ENCODE assay signal across 13 cellular contexts in the genomic region with DNA sequence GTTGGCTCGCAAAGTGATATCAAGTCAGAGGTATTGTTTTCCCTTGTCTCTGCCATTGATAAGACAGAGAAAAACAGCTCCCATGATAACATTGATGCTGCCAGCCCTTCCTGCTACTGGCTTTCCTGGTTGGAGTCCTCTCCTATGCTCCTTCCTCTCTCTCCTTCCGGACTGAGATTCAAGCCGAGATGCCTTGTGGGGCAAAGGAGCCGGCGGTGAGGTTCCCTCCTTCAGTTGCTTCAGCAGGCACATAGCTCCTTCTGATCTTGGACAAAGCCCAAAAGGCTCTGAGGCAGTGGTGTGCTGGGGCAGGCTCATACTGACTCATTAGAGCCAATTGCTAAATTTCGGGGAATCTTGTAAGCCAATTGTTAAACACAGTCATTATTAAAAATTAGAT. TPM values are rescaled to one million over a fixed set of nuclear protein-coding genes. Genes with fewer than 3 reads are reported as not detected.
A peak's percentile ranks its signal among the peaks of the same experiment; 100 is the strongest.
DNase-seq lines count a peak whose midpoint lies in the region; ATAC-seq and TF ChIP-seq lines count a peak whose summit lies in the region.
"Had no signal": no experiment of that assay in that cellular context is flagged by ENCODE, and none has a peak within 500 bp of the region (broad histone marks: within the 10 kb centered on the region; RNA-seq: fewer than 3 reads in every experiment).

No MANE protein-coding gene starts in this region.

- H4K5ac ChIP-seq in mesendoderm (ENCODE audit: low read length) = no peak overlapping the region

- H3K4me3 Mint-ChIP-seq in endodermal cell = no peak overlapping the region
- H3K4me3 Mint-ChIP-seq in stimulated activated effector memory CD8-positive, alpha-beta T cell treated with anti-CD3 and anti-CD28 coated beads, Interleukin-12 subunit alpha, Interleukin-12 subunit beta, amount 100 ng/mL, for 72 hours = no peak overlapping the region

- ATAC-seq in stimulated activated effector memory CD8-positive, alpha-beta T cell treated with anti-CD3 and anti-CD28 coated beads, Interleukin-12 subunit alpha, Interleukin-12 subunit beta, amount 100 ng/mL, for 72 hours = no peak
- ATAC-seq: activated CD4-positive, CD25-positive, alpha-beta regulatory T cell treated with anti-CD3 and anti-CD28 coated beads, Interleukin-2, amount 50 U/mL, for 24 hours had no signal

- DNase-seq in HT1080 (ENCODE audit: low read depth) (peak; percentile 50), endodermal cell (peak; percentile 58), mesendoderm (peak; percentile 69), PC-9 (no peak), cerebellar cortex (ENCODE audit: low spot score) (no peak)
- DNase-seq in stimulated activated effector memory CD8-positive, alpha-beta T cell treated with anti-CD3 and anti-CD28 coated beads, Interleukin-12 subunit alpha, Interleukin-12 subunit beta, amount 100 ng/mL, for 72 hours (ENCODE audit: low spot score in 2 of 2) = no peak
- DNase-seq in activated CD4-positive, CD25-positive, alpha-beta regulatory T cell treated with anti-CD3 and anti-CD28 coated beads, Interleukin-2, amount 50 U/mL, for 72 hours = no peak
- DNase-seq: BE2C, MV-4-11, NCI-H446 treated with DMSO at 0.1 percent for 48 hours, retina had no signal

- peaks cover 34% of the 10 kb centered on the region for H3K4me1 Mint-ChIP-seq in endodermal cell
- no peaks in the 10 kb centered on the region for H3K4me1 Mint-ChIP-seq in stimulated activated effector memory CD8-positive, alpha-beta T cell treated with anti-CD3 and anti-CD28 coated beads, Interleukin-12 subunit alpha, Interleukin-12 subunit beta, amount 100 ng/mL, for 72 hours

- H3K79me1 ChIP-seq in mesendoderm (ENCODE audit: low read length) = no peaks in the 10 kb centered on the region

- H2BK15ac ChIP-seq in mesendoderm (replicated peaks; ENCODE audit: low read depth) = no peak overlapping the region

- H4K20me1 ChIP-seq in PC-9 (ENCODE audit: insufficient read depth) = no peaks in the 10 kb centered on the region

- H3K56ac ChIP-seq in mesendoderm (ENCODE audit: low read length) = no peak overlapping the region

- no peaks in the 10 kb centered on the region for H3K36me3 Mint-ChIP-seq in endodermal cell (ENCODE audit: low read depth)
- H3K36me3 Mint-ChIP-seq in stimulated activated effector memory CD8-positive, alpha-beta T cell treated with anti-CD3 and anti-CD28 coated beads, Interleukin-12 subunit alpha, Interleukin-12 subunit beta, amount 100 ng/mL, for 72 hours = no peaks in the 10 kb centered on the region

- peaks cover 23% of the 10 kb centered on the region for H3K27me3 Mint-ChIP-seq in endodermal cell (ENCODE audit: insufficient read depth)

- CTCF ChIA-PET in PC-9 (lab: Charles Lee) = no interaction called here

- H3K79me2 ChIP-seq in ACC112 (ENCODE audit: control insufficient read depth, insufficient read depth, low read length, unreplicated experiment) (no peaks in the 10 kb centered on the region), mesendoderm (ENCODE audit: control insufficient read depth, insufficient read depth, low read length) (no peaks in the 10 kb centered on the region), PC-9 (ENCODE audit: low read depth) (no peaks in the 10 kb centered on the region)

- H3K4me3 ChIP-seq in ACC112 (ENCODE audit: low read depth, low read length) (no peak overlapping the region), endodermal cell (ENCODE audit: low read length) (no peak overlapping the region), mesendoderm (ENCODE audit: low read length) (no peak overlapping the region), PC-9 (no peak overlapping the region)

- H3K18ac ChIP-seq in mesendoderm (ENCODE audit: low read length) = no peak overlapping the region

- no TSS peak for BruUV-seq in PC-9 (replicated peaks; lab: Mats Ljungman, UMichigan)

- no peaks in the 10 kb centered on the region; the same call in 1 of the 2 replicates for H3F3A ChIP-seq in PC-9 (ENCODE audit: insufficient read depth, low read depth)

- H3K9me3 ChIP-seq in endodermal cell (ENCODE audit: control insufficient read depth, low read length) (no peaks in the 10 kb centered on the region), PC-9 (ENCODE audit: insufficient read depth, low read depth) (no peaks in the 10 kb centered on the region)
- H3K9me3 ChIP-seq: BE2C had no signal

- H3K27me3 ChIP-seq in ACC112 (ENCODE audit: insufficient read depth, low read length) (no peaks in the 10 kb centered on the region), endodermal cell (ENCODE audit: control insufficient read depth, insufficient read depth, low read length, poor library complexity, severe bottlenecking) (peaks cover 13% of the 10 kb centered on the region), mesendoderm (ENCODE audit: insufficient read depth, low read length, poor library complexity) (no peaks in the 10 kb centered on the region), PC-9 (ENCODE audit: insufficient read depth, low read depth) (no peaks in the 10 kb centered on the region)
- H3K27me3 ChIP-seq: BE2C had no signal

- H3K9me3 Mint-ChIP-seq in endodermal cell = no peaks in the 10 kb centered on the region
- H3K9me3 Mint-ChIP-seq in stimulated activated effector memory CD8-positive, alpha-beta T cell treated with anti-CD3 and anti-CD28 coated beads, Interleukin-12 subunit alpha, Interleukin-12 subunit beta, amount 100 ng/mL, for 72 hours = no peaks in the 10 kb centered on the region

- no peak overlapping the region for H3K9ac ChIP-seq in endodermal cell (ENCODE audit: extremely low read depth, low read length, poor library complexity, severe bottlenecking)
- no peak overlapping the region for H3K9ac ChIP-seq in mesendoderm (ENCODE audit: low read length)

- TF ChIP-seq CTCF in endodermal cell (conservative IDR thresholded peaks at IDR 0.05) (no peak), PC-9 (conservative IDR thresholded peaks at IDR 0.05) (no peak)

- 64 to 70% methylated on average over 5 of the region's 6 CpGs for WGBS in endodermal cell (ENCODE audit: insufficient coverage in 1 of 2, insufficient read length in 1 of 2), 2 experiments
- whole genome bisulfite sequencing in mesendoderm (ENCODE audit: extremely low coverage, insufficient coverage, low lambda C conversion rate) = no CpG with 5 or more reads among the region's 6 CpGs

- POLR2A ChIA-PET in PC-9 (lab: Charles Lee; ENCODE audit: unreplicated experiment) = no interaction called here

- H3K36me3 ChIP-seq in ACC112 (ENCODE audit: insufficient read depth, low read length) (no peaks in the 10 kb centered on the region), endodermal cell (ENCODE audit: control insufficient read depth, insufficient read depth, low read length) (no peaks in the 10 kb centered on the region), mesendoderm (ENCODE audit: control insufficient read depth, insufficient read depth, low read length) (no peaks in the 10 kb centered on the region), PC-9 (ENCODE audit: low read depth) (no peaks in the 10 kb centered on the region)
- H3K36me3 ChIP-seq: BE2C had no signal

- H2BK120ac ChIP-seq in mesendoderm (ENCODE audit: low read depth, low read length) = no peak overlapping the region

- H3K9me2 ChIP-seq in PC-9 (ENCODE audit: insufficient read depth) = no peaks in the 10 kb centered on the region

- H2BK5ac ChIP-seq in mesendoderm (ENCODE audit: low read length) = no peak overlapping the region

- H3K4ac ChIP-seq in mesendoderm (ENCODE audit: low read depth, low read length) = no peak overlapping the region

- H2AK5ac ChIP-seq in mesendoderm (ENCODE audit: low read length) = no peak overlapping the region

- no peak overlapping the region for H4K8ac ChIP-seq in mesendoderm (ENCODE audit: low read depth, low read length)

- intact Hi-C loops in PC-9 (cut with micrococcal nuclease; ENCODE audit: unreplicated experiment) = no loop called here

- peak overlapping the region; percentile 6 for H2AFZ ChIP-seq in ACC112 (ENCODE audit: low read length, unreplicated experiment)
- no peak overlapping the region for H2AFZ ChIP-seq in PC-9

- H3K4me2 ChIP-seq in mesendoderm (ENCODE audit: low read length) = no peak overlapping the region
- H3K4me2 ChIP-seq in PC-9 = no peak overlapping the region

- H3K23ac ChIP-seq in mesendoderm (ENCODE audit: low read length) = no peak overlapping the region

- H3K27ac ChIP-seq in ACC112 (ENCODE audit: low read depth, low read length) (no peak overlapping the region), endodermal cell (ENCODE audit: low read depth, low read length) (no peak overlapping the region), mesendoderm (ENCODE audit: low read depth, low read length) (no peak overlapping the region), PC-9 (no peak overlapping the region)

- peak overlapping the region; percentile 36 for H3K27ac Mint-ChIP-seq in endodermal cell
- no peak overlapping the region for H3K27ac Mint-ChIP-seq in stimulated activated effector memory CD8-positive, alpha-beta T cell treated with anti-CD3 and anti-CD28 coated beads, Interleukin-12 subunit alpha, Interleukin-12 subunit beta, amount 100 ng/mL, for 72 hours

- H3K4me1 ChIP-seq in ACC112 (ENCODE audit: control insufficient read depth, insufficient read depth, low read length, unreplicated experiment) = peaks cover 10% of the 10 kb centered on the region
- peaks cover 21% of the 10 kb centered on the region for H3K4me1 ChIP-seq in endodermal cell (ENCODE audit: control insufficient read depth, insufficient read depth, low read length)
- peaks cover 3% of the 10 kb centered on the region for H3K4me1 ChIP-seq in mesendoderm (ENCODE audit: control insufficient read depth, low read depth, low read length)
- H3K4me1 ChIP-seq in PC-9 (replicated peaks; ENCODE audit: insufficient read depth) = peaks cover 9% of the 10 kb centered on the region
- H3K4me1 ChIP-seq: BE2C had no signal

RNA-seq across cellular contexts. Expression of a gene that starts 8.8 kb away (rescaled TPM):
- total RNA-seq in HT1080 (2014; rRNA removed; shearing (Covaris generic)) = 6.4 and 9.4 TPM in 2 replicates
- 17.4 and 19.6 TPM in 2 replicates for polyA plus RNA-seq in HT1080 (2015; cell fraction: cytosol; rRNA removed)
- polyA plus RNA-seq in HT1080 (2015; cell fraction: nucleus; rRNA removed) = 9.5 and 11.5 TPM in 2 replicates
- 10 to 100 TPM in 1 of 2 donors, 1 to 10 TPM in 1; 7.6 to 10.7 TPM for total RNA-seq in endodermal cell
- 11.2 TPM for polyA plus RNA-seq in endodermal cell (2013, experiment 1 of 2)
- 11.5 TPM for polyA plus RNA-seq in endodermal cell (2013, experiment 2 of 2)
- 4.7 TPM for polyA plus RNA-seq in mesendoderm (2013, experiment 1 of 2)
- 5.0 TPM for polyA plus RNA-seq in mesendoderm (2013, experiment 2 of 2)
- 6.0 and 6.3 TPM in 2 replicates for total RNA-seq in PC-9 (2021)

RNA-seq across cellular contexts. Expression of a gene that starts 58.1 kb away (rescaled TPM):
- total RNA-seq in HT1080 (2014; rRNA removed; shearing (Covaris generic)) = 0.94 and 1.0 TPM in 2 replicates
- 2.5 and 3.7 TPM in 2 replicates for polyA plus RNA-seq in HT1080 (2015; cell fraction: cytosol; rRNA removed)
- polyA plus RNA-seq in HT1080 (2015; cell fraction: nucleus; rRNA removed) = 1.1 and 1.8 TPM in 2 replicates
- total RNA-seq in endodermal cell (under 1 TPM; 0.22 to 0.62 TPM), PC-9 (2021) (0.48 and 0.55 TPM in 2 replicates)
- polyA plus RNA-seq in endodermal cell (2013, experiment 1 of 2) = 1.7 TPM
- polyA plus RNA-seq in endodermal cell (2013, experiment 2 of 2) = 1.9 TPM
- polyA plus RNA-seq in mesendoderm (2013, experiment 1 of 2) = 1.4 TPM
- 1.4 TPM for polyA plus RNA-seq in mesendoderm (2013, experiment 2 of 2)

Comparison
In these comparisons a context has a peak if more than half of its experiments do, and no peak if none do; other contexts are left out.
1. DNase-seq: peak in HT1080 (single experiment), endodermal cell (single experiment) and mesendoderm (single experiment); none in PC-9 (0 of 2), stimulated activated effector memory CD8-positive, alpha-beta T cell treated with anti-CD3 and anti-CD28 coated beads, Interleukin-12 subunit alpha, Interleukin-12 subunit beta, amount 100 ng/mL, for 72 hours (0 of 2), cerebellar cortex (single experiment) and activated CD4-positive, CD25-positive, alpha-beta regulatory T cell treated with anti-CD3 and anti-CD28 coated beads, Interleukin-2, amount 50 U/mL, for 72 hours (single experiment).